33 cellular contexts compared by ENCODE assay signal in genomic region chr4:113847710-113848109, GRCh38.
DNase-seq lines count a peak whose midpoint lies in the region; ATAC-seq and TF ChIP-seq lines count a peak whose summit lies in the region.
"Had no signal": no experiment of that assay in that cellular context is flagged by ENCODE, and none has a peak within 500 bp of the region (broad histone marks: within the 10 kb centered on the region; RNA-seq: fewer than 3 reads in every experiment).

No MANE protein-coding gene starts in this region.

- H3K27ac ChIP-seq in neural cell (ENCODE audit: low read length) = peak overlapping the region; percentile 48
- H3K27ac ChIP-seq: 22Rv1; A549; BLaER1; BLaER1 treated with 17β-estradiol and CSF1 and Interleukin-3, amounts not matched to agents 10 nM and 100 nM; C4-2B had no signal

- peaks cover 2% of the 10 kb centered on the region for H3K36me3 Mint-ChIP-seq in T-helper 17 cell (ENCODE audit: low read depth)
- H3K36me3 Mint-ChIP-seq in natural killer cell treated with Interleukin-12 subunit alpha and Interleukin-12 subunit beta and Interleukin-15 and Interleukin-18, amount 100 ng/mL, for 72 hours = no peaks in the 10 kb centered on the region
- no peaks in the 10 kb centered on the region for H3K36me3 Mint-ChIP-seq in naive thymus-derived CD8-positive, alpha-beta T cell
- H3K36me3 Mint-ChIP-seq: CD14-positive monocyte; CD4-positive, alpha-beta memory T cell; CD4-positive, CD25-positive, alpha-beta regulatory T cell; CD8-positive, alpha-beta T cell had no signal

- POLR2A ChIA-PET in naive thymus-derived CD8-positive, alpha-beta T cell (lab: Charles Lee) = no interaction called here

- H3K27me3 ChIP-seq in neural cell (ENCODE audit: insufficient read depth, low read depth, low read length) = no peaks in the 10 kb centered on the region
- H3K27me3 ChIP-seq: BE2C; BLaER1; BLaER1 treated with 17β-estradiol and CSF1 and Interleukin-3, amounts not matched to agents 10 nM and 100 nM had no signal

- no peak overlapping the region for H3K9ac ChIP-seq in neural cell (ENCODE audit: low read length)
- H3K9ac ChIP-seq: BLaER1; BLaER1 treated with 17β-estradiol and CSF1 and Interleukin-3, amounts not matched to agents 10 nM and 100 nM had no signal

- H3K9me2 ChIP-seq in neural cell (ENCODE audit: insufficient read depth, low read length) = no peaks in the 10 kb centered on the region

- ATAC-seq in T-helper 17 cell = no peak
- peak; percentile 43 to 74 for ATAC-seq in natural killer cell treated with Interleukin-12 subunit alpha and Interleukin-12 subunit beta and Interleukin-15 and Interleukin-18, amount 100 ng/mL, for 72 hours
- no peak for ATAC-seq in stimulated activated naive CD8-positive, alpha-beta T cell treated with anti-CD3 and anti-CD28 coated beads, Interleukin-15, Interleukin-2, amounts not matched to agents 100 U/mL and 50 U/mL, for 24 hours
- ATAC-seq in GM21723 (IDR thresholded peaks at IDR 0.05; ENCODE audit: unreplicated experiment) = no peak
- no peak for ATAC-seq in naive thymus-derived CD8-positive, alpha-beta T cell
- ATAC-seq: A549; CD8-positive, alpha-beta T cell had no signal

- H3K4me3 ChIP-seq in neural cell (ENCODE audit: low read length) = no peak overlapping the region
- H3K4me3 ChIP-seq: A549; BLaER1; BLaER1 treated with 17β-estradiol and CSF1 and Interleukin-3, amounts not matched to agents 10 nM and 100 nM had no signal

- no peaks in the 10 kb centered on the region for H3K36me3 ChIP-seq in neural cell (ENCODE audit: insufficient read depth, low read length)
- H3K36me3 ChIP-seq: BE2C; BLaER1; BLaER1 treated with 17β-estradiol and CSF1 and Interleukin-3, amounts not matched to agents 10 nM and 100 nM had no signal

- no peak for TF ChIP-seq CTCF in neural cell (IDR thresholded peaks at IDR 0.05; ENCODE audit: poor library complexity, severe bottlenecking)

- no peaks in the 10 kb centered on the region for H4K20me1 ChIP-seq in neural cell (ENCODE audit: insufficient read depth)
- H4K20me1 ChIP-seq: BLaER1; BLaER1 treated with 17β-estradiol and CSF1 and Interleukin-3, amounts not matched to agents 10 nM and 100 nM had no signal

- H3K9me3 ChIP-seq in T-helper 17 cell (ENCODE audit: control insufficient read depth, low read length, poor library complexity, severe bottlenecking) (no peaks in the 10 kb centered on the region), neural cell (ENCODE audit: low read length) (no peaks in the 10 kb centered on the region)
- H3K9me3 ChIP-seq: A549, BE2C, BLaER1, Caco-2 had no signal

- no peaks in the 10 kb centered on the region for H3K79me2 ChIP-seq in neural cell (replicated peaks; ENCODE audit: insufficient read depth, low read length)

- H3K4me3 Mint-ChIP-seq in T-helper 17 cell = no peak overlapping the region
- H3K4me3 Mint-ChIP-seq in natural killer cell treated with Interleukin-12 subunit alpha and Interleukin-12 subunit beta and Interleukin-15 and Interleukin-18, amount 100 ng/mL, for 72 hours = no peak overlapping the region
- no peak overlapping the region for H3K4me3 Mint-ChIP-seq in naive thymus-derived CD8-positive, alpha-beta T cell
- H3K4me3 Mint-ChIP-seq: B cell; CD14-positive monocyte; CD4-positive, alpha-beta memory T cell; CD4-positive, alpha-beta T cell; CD4-positive, CD25-positive, alpha-beta regulatory T cell; CD8-positive, alpha-beta memory T cell; CD8-positive, alpha-beta T cell had no signal

- H3F3A ChIP-seq in neural cell (ENCODE audit: insufficient read depth, low read length, poor library complexity, severe bottlenecking) = no peaks in the 10 kb centered on the region

- no peak overlapping the region for H3K4me2 ChIP-seq in neural cell (ENCODE audit: low read length)
- H3K4me2 ChIP-seq: A549; BLaER1; BLaER1 treated with 17β-estradiol and CSF1 and Interleukin-3, amounts not matched to agents 10 nM and 100 nM had no signal

- no peak for TF ChIP-seq RAD21 in neural cell (conservative IDR thresholded peaks at IDR 0.05)

- H3K4me1 Mint-ChIP-seq in T-helper 17 cell = no peaks in the 10 kb centered on the region
- peaks cover 7 to 14% of the 10 kb centered on the region in 2 donors for H3K4me1 Mint-ChIP-seq in natural killer cell treated with Interleukin-12 subunit alpha and Interleukin-12 subunit beta and Interleukin-15 and Interleukin-18, amount 100 ng/mL, for 72 hours (ENCODE audit: low read depth in 2 of 2)
- H3K4me1 Mint-ChIP-seq in naive thymus-derived CD8-positive, alpha-beta T cell = peaks cover 0 to 4% (median 1%) of the 10 kb centered on the region in 4 donors

- no peak for DNase-seq in T-helper 17 cell
- no peak for DNase-seq in natural killer cell treated with Interleukin-12 subunit alpha and Interleukin-12 subunit beta and Interleukin-15 and Interleukin-18, amount 100 ng/mL, for 72 hours (ENCODE audit: low spot score)
- no peak for DNase-seq in stimulated activated naive CD8-positive, alpha-beta T cell treated with anti-CD3 and anti-CD28 coated beads, Interleukin-15, Interleukin-2, amounts not matched to agents 100 U/mL and 50 U/mL, for 24 hours
- DNase-seq in naive thymus-derived CD8-positive, alpha-beta T cell = no peak
- DNase-seq: 8988T; ACHN; AML-193; BE2C; C1 segment of cervical spinal cord; Caco-2; Calu3; CD4-positive, alpha-beta memory T cell; CD4-positive, alpha-beta T cell; CD4-positive, CD25-positive, alpha-beta regulatory T cell; CD8-positive, alpha-beta memory T cell; CD8-positive, alpha-beta T cell; COR-L47; DMS 273 treated with DMSO at 0.1 percent for 48 hours; DMS153; DMS53; DMS79; DMS79 treated with DMSO at 0.1 percent for 48 hours; DND-41; EL had no signal

- no peaks in the 10 kb centered on the region for H3K27me3 Mint-ChIP-seq in T-helper 17 cell
- H3K27me3 Mint-ChIP-seq in natural killer cell treated with Interleukin-12 subunit alpha and Interleukin-12 subunit beta and Interleukin-15 and Interleukin-18, amount 100 ng/mL, for 72 hours = peaks cover 7 to 18% of the 10 kb centered on the region in 2 donors
- peaks cover 0 to 3% (median 0%) of the 10 kb centered on the region in 5 donors for H3K27me3 Mint-ChIP-seq in naive thymus-derived CD8-positive, alpha-beta T cell
- H3K27me3 Mint-ChIP-seq: CD4-positive, alpha-beta T cell; CD4-positive, CD25-positive, alpha-beta regulatory T cell had no signal

- TF ChIP-seq EP300 in neural cell (conservative IDR thresholded peaks at IDR 0.05; ENCODE audit: poor library complexity, severe bottlenecking) = no peak

- H3K9me3 Mint-ChIP-seq in natural killer cell treated with Interleukin-12 subunit alpha and Interleukin-12 subunit beta and Interleukin-15 and Interleukin-18, amount 100 ng/mL, for 72 hours = peaks cover 4% of the 10 kb centered on the region
- no peaks in the 10 kb centered on the region for H3K9me3 Mint-ChIP-seq in naive thymus-derived CD8-positive, alpha-beta T cell
- H3K9me3 Mint-ChIP-seq: CD4-positive, alpha-beta T cell; CD8-positive, alpha-beta T cell had no signal

- H3K27ac Mint-ChIP-seq in T-helper 17 cell = peak overlapping the region; percentile 3
- no peak overlapping the region for H3K27ac Mint-ChIP-seq in natural killer cell treated with Interleukin-12 subunit alpha and Interleukin-12 subunit beta and Interleukin-15 and Interleukin-18, amount 100 ng/mL, for 72 hours
- no peak overlapping the region for H3K27ac Mint-ChIP-seq in naive thymus-derived CD8-positive, alpha-beta T cell
- H3K27ac Mint-ChIP-seq: B cell; CD14-positive monocyte; CD4-positive, alpha-beta memory T cell; CD4-positive, alpha-beta T cell; CD4-positive, CD25-positive, alpha-beta regulatory T cell; CD8-positive, alpha-beta T cell had no signal

- H2AFZ ChIP-seq in neural cell (ENCODE audit: low read depth, low read length) = no peak overlapping the region

TF ChIP-seq in neural cell, 6 proteins besides CTCF, POLR2A, EP300 and RAD21:
- TF ChIP-seq MXI1 (conservative IDR thresholded peaks at IDR 0.05; ENCODE audit: poor library complexity, severe bottlenecking) (peak; percentile 6), TAF1 (IDR thresholded peaks at IDR 0.05; ENCODE audit: low read depth) (no peak)
TF ChIP-seq in neural cell: peak in this region for 1.

Comparison
In these comparisons a context has a peak if more than half of its experiments do, and no peak if none do; other contexts are left out.
1. ATAC-seq: peak in natural killer cell treated with Interleukin-12 subunit alpha and Interleukin-12 subunit beta and Interleukin-15 and Interleukin-18, amount 100 ng/mL, for 72 hours (2 of 2); none in T-helper 17 cell (single experiment), stimulated activated naive CD8-positive, alpha-beta T cell treated with anti-CD3 and anti-CD28 coated beads, Interleukin-15, Interleukin-2, amounts not matched to agents 100 U/mL and 50 U/mL, for 24 hours (single experiment), GM21723 (single experiment) and naive thymus-derived CD8-positive, alpha-beta T cell (0 of 2).